Comparison of ENCODE assay signal across 16 cellular contexts in the genomic region with DNA sequence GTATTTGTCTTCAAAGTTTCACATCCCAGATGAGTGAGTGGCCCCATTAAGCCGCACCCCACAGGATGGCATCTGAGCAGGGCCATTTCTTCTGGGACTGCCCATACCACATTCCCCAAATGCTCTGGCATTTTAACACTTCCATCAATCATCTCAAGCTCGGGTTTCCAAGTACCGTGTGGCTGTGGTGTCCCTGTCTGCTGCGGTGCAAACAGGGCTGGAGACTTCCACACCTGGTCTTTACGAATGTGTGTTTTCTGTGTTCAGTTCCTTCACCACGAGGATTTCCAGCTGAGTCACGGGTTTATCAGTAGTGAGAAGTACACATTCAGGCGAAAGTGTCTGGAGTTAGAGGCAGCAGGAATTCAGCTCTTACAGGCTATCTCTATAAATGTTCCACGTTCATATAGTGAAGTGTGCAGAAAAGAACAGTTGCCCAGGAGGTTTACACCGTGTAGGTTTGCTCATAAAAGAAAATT.
A peak's percentile ranks its signal among the peaks of the same experiment; 100 is the strongest.
DNase-seq lines count a peak whose midpoint lies in the region; ATAC-seq and TF ChIP-seq lines count a peak whose summit lies in the region.
"Had no signal": no experiment of that assay in that cellular context is flagged by ENCODE, and none has a peak within 500 bp of the region (broad histone marks: within the 10 kb centered on the region; RNA-seq: fewer than 3 reads in every experiment).

No MANE protein-coding gene starts in this region.

- no peak overlapping the region for H3K18ac ChIP-seq in trophoblast cell (ENCODE audit: low read length)

- no peak overlapping the region for H4K12ac ChIP-seq in trophoblast cell (ENCODE audit: low read depth, low read length)

- DNase-seq in GM23338 (ENCODE audit: low spot score) (no peak), NCI-H526 treated with DMSO at 0.1 percent for 48 hours (lab: John Stamatoyannopoulos, UW) (peak; percentile 24), left ventricle myocardium superior (no peak), trophoblast cell (peak; percentile 72 to 90), T1000 (lab: John Stamatoyannopoulos, UW) (no peak), cortex of kidney (lab: John Stamatoyannopoulos, UW) (no peak)
- no peak for DNase-seq in stimulated activated CD4-positive, alpha-beta T cell treated with anti-CD3 and anti-CD28 coated beads, Interleukin-4, amount 100 ng/mL, for 24 hours
- DNase-seq: effector CD4-positive, alpha-beta T cell; esophagus squamous epithelium; GOT3; NCI-H187 treated with DMSO at 0.1 percent for 48 hours; NCI-H510A; SIG-M5 had no signal

- no peaks in the 10 kb centered on the region for H4K20me1 ChIP-seq in GM23338 (replicated peaks; ENCODE audit: insufficient read depth)

- peaks cover 20% of the 10 kb centered on the region for H3K79me1 ChIP-seq in trophoblast cell (ENCODE audit: low read length)

- ATAC-seq in GM23338 (no peak), left ventricle myocardium superior (peak; percentile 60)

- H3K4me1 ChIP-seq in GM23338 (ENCODE audit: insufficient read depth) (no peaks in the 10 kb centered on the region), trophoblast cell (ENCODE audit: control insufficient read depth in 1 of 2, insufficient read depth in 2 of 2, low read length in 2 of 2) (peaks cover 2 to 24% of the 10 kb centered on the region in 2 experiments)
- H3K4me1 ChIP-seq: esophagus squamous epithelium had no signal

- no peak for TF ChIP-seq CTCF in GM23338 (conservative IDR thresholded peaks at IDR 0.05; ENCODE audit: low read depth in 2 of 2)

- no peak overlapping the region for H3K4me3 ChIP-seq in GM23338
- H3K4me3 ChIP-seq in trophoblast cell (ENCODE audit: low read depth, low read length): no peak overlapping the region
- H3K4me3 ChIP-seq: esophagus squamous epithelium had no signal

- H3K27me3 ChIP-seq in GM23338 (ENCODE audit: insufficient read depth) (no peaks in the 10 kb centered on the region), trophoblast cell (ENCODE audit: insufficient read depth, low read length) (no peaks in the 10 kb centered on the region)

- H4K8ac ChIP-seq in trophoblast cell (ENCODE audit: low read depth, low read length): peak overlapping the region; percentile 8

- H3K36me3 Mint-ChIP-seq in GM23338 (ENCODE audit: low read depth): peaks cover 8% of the 10 kb centered on the region

- no peak overlapping the region for H2BK5ac ChIP-seq in trophoblast cell (ENCODE audit: low read depth, low read length, poor library complexity)

- no peak overlapping the region for H3K23ac ChIP-seq in trophoblast cell (ENCODE audit: low read length)

- no peak overlapping the region for H2BK12ac ChIP-seq in trophoblast cell (ENCODE audit: low read length)

- no peak overlapping the region for H2BK120ac ChIP-seq in trophoblast cell (ENCODE audit: insufficient read depth, low read length, poor library complexity)

- H3K4me2 ChIP-seq in GM23338 (no peak overlapping the region), trophoblast cell (ENCODE audit: low read length) (peak overlapping the region; percentile 19)

- H3F3A ChIP-seq in GM23338 (replicated peaks; ENCODE audit: low read depth): no peaks in the 10 kb centered on the region

- intact Hi-C loops in left ventricle myocardium superior (cut with micrococcal nuclease): no loop called here

- H3K27ac Mint-ChIP-seq in GM23338: 0 out of 2 replicates have a peak overlapping the region, but pooled peaks have one; percentile 50
- H3K27ac Mint-ChIP-seq: activated T-helper 2 cell treated with anti-CD3 and anti-CD28 coated beads, Interferon-gamma antibody, Interleukin-2, Interleukin-4, amounts not matched to agents 10 μg/mL and 5 μg/mL and 100 μg/mL, durations not matched to agents 14 hours and 24 hours and 36 hours; stimulated activated naive CD8-positive, alpha-beta T cell treated with anti-CD3 and anti-CD28 coated beads, Interleukin-15, Interleukin-2, amounts not matched to agents 100 ng/mL and 50 ng/mL, for 24 hours; T-helper 1 cell treated with Interleukin-12 subunit alpha and Interleukin-12 subunit beta and Interleukin-4 antibody, amounts not matched to agents 30 μg/mL and 1 μg/mL, for 36 hours had no signal

- H2AK5ac ChIP-seq in trophoblast cell (ENCODE audit: low read length): no peak overlapping the region

- H2AFZ ChIP-seq in GM23338 (no peak overlapping the region), trophoblast cell (ENCODE audit: insufficient read depth, low read length, poor library complexity) (no peak overlapping the region)

- H3K27ac ChIP-seq in GM23338 (ENCODE audit: low read depth) (no peak overlapping the region), trophoblast cell (ENCODE audit: low read depth, low read length) (peak overlapping the region; percentile 77)
- H3K27ac ChIP-seq: esophagus squamous epithelium had no signal

- H3K36me3 ChIP-seq in GM23338 (ENCODE audit: insufficient read depth): no peaks in the 10 kb centered on the region
- no peaks in the 10 kb centered on the region for H3K36me3 ChIP-seq in trophoblast cell (ENCODE audit: control insufficient read depth in 1 of 2, insufficient read depth in 2 of 2, low read length in 2 of 2)
- H3K36me3 ChIP-seq: esophagus squamous epithelium had no signal

- H3K9me2 ChIP-seq in GM23338 (ENCODE audit: insufficient read depth): 0 out of 2 replicates have a peak, but pooled peaks cover 9% of the 10 kb centered on the region

- H3K14ac ChIP-seq in trophoblast cell (ENCODE audit: low read length): no peak overlapping the region

- no peak overlapping the region for H4K91ac ChIP-seq in trophoblast cell (ENCODE audit: low read depth, low read length)

- no peak overlapping the region for H3K9ac ChIP-seq in trophoblast cell (ENCODE audit: low read length)

- H3K9me3 Mint-ChIP-seq in GM23338: peaks cover 19% of the 10 kb centered on the region
- H3K9me3 Mint-ChIP-seq: activated T-helper 2 cell treated with anti-CD3 and anti-CD28 coated beads, Interferon-gamma antibody, Interleukin-2, Interleukin-4, amounts not matched to agents 10 μg/mL and 5 μg/mL and 100 μg/mL, durations not matched to agents 14 hours and 24 hours and 36 hours; T-helper 1 cell treated with Interleukin-12 subunit alpha and Interleukin-12 subunit beta and Interleukin-4 antibody, amounts not matched to agents 30 μg/mL and 1 μg/mL, for 36 hours had no signal

- no peaks in the 10 kb centered on the region for H3K79me2 ChIP-seq in GM23338 (replicated peaks; ENCODE audit: insufficient read depth)
- H3K79me2 ChIP-seq in trophoblast cell (ENCODE audit: control insufficient read depth, insufficient read depth, low read length, poor library complexity): no peaks in the 10 kb centered on the region

- H3K9me3 ChIP-seq in trophoblast cell (ENCODE audit: insufficient read depth, low read depth, low read length): peaks cover 3% of the 10 kb centered on the region
- H3K9me3 ChIP-seq: esophagus squamous epithelium had no signal

- no peak overlapping the region for H3K4ac ChIP-seq in trophoblast cell (ENCODE audit: low read depth, low read length)

- no peak overlapping the region for H3K4me3 Mint-ChIP-seq in GM23338
- H3K4me3 Mint-ChIP-seq: stimulated activated naive CD8-positive, alpha-beta T cell treated with anti-CD3 and anti-CD28 coated beads, Interleukin-15, Interleukin-2, amounts not matched to agents 100 ng/mL and 50 ng/mL, for 24 hours; T-helper 1 cell treated with Interleukin-12 subunit alpha and Interleukin-12 subunit beta and Interleukin-4 antibody, amounts not matched to agents 30 μg/mL and 1 μg/mL, for 36 hours had no signal

- H3K27me3 Mint-ChIP-seq in GM23338 (ENCODE audit: insufficient read depth, low read depth, poor library complexity): peaks cover 10% of the 10 kb centered on the region
- H3K27me3 Mint-ChIP-seq: stimulated activated naive CD8-positive, alpha-beta T cell treated with anti-CD3 and anti-CD28 coated beads, Interleukin-15, Interleukin-2, amounts not matched to agents 100 ng/mL and 50 ng/mL, for 24 hours had no signal

- WGBS in trophoblast cell (ENCODE audit: extremely low coverage, insufficient coverage, insufficient read length): no CpG with 5 or more reads among the region's 10 CpGs

- peaks cover 3% of the 10 kb centered on the region; the same call in 2 of the 3 replicates for H3K4me1 Mint-ChIP-seq in GM23338

TF ChIP-seq in GM23338, 12 proteins besides CTCF, POLR2A, EP300 and RAD21 (continues in another document):
- no peak for TF ChIP-seq STAT1 (IDR thresholded peaks at IDR 0.05; ENCODE audit: unreplicated experiment)
- TF ChIP-seq CREB1 (CRISPR knock-in tag; IDR thresholded peaks at IDR 0.05; ENCODE audit: low read depth): no peak

Comparison
In these comparisons a context has a peak if more than half of its experiments do, and no peak if none do; other contexts are left out.
1. DNase-seq: peak in NCI-H526 treated with DMSO at 0.1 percent for 48 hours (single experiment) and trophoblast cell (2 of 2); none in GM23338 (single experiment), left ventricle myocardium superior (single experiment), T1000 (single experiment), stimulated activated CD4-positive, alpha-beta T cell treated with anti-CD3 and anti-CD28 coated beads, Interleukin-4, amount 100 ng/mL, for 24 hours (single experiment) and cortex of kidney (single experiment).